In genomic region chr1:70063861-70064260, GRCh38 we compare ENCODE assay signal across 32 cellular contexts.
"Had no signal": no experiment of that assay in that cellular context is flagged by ENCODE, and none has a peak within 500 bp of the region (broad histone marks: within the 10 kb centered on the region; RNA-seq: fewer than 3 reads in every experiment).

No MANE protein-coding gene starts in this region.

- H3K27me3 ChIP-seq: adrenal gland, body of pancreas, brain microvascular endothelial cell, breast epithelium had no signal

- ATAC-seq: activated CD8-positive, alpha-beta T cell treated with anti-CD3 and anti-CD28 coated beads for 36 hours; activated naive CD4-positive, alpha-beta T cell treated with anti-CD3 and anti-CD28 coated beads, Interleukin-2, amount 50 U/mL, for 72 hours; activated T-cell treated with anti-CD3 and anti-CD28 coated beads, Interleukin-2, amount 50 U/mL, for 4 hours; activated T-cell treated with anti-CD3 and anti-CD28 coated beads, Interleukin-2, amount 50 U/mL, for 72 hours; activated T-helper 17 cell treated with anti-CD3 and anti-CD28 coated beads, Interleukin-2, amount 50 U/mL, for 72 hours; body of pancreas had no signal

- H3K4me3 ChIP-seq: adrenal gland, body of pancreas, breast epithelium had no signal

- H3K4me1 ChIP-seq: adrenal gland, body of pancreas, breast epithelium had no signal

- H3K36me3 ChIP-seq: adrenal gland, brain microvascular endothelial cell, breast epithelium had no signal

- H3K27ac ChIP-seq: adrenal gland, body of pancreas, brain microvascular endothelial cell, breast epithelium, VCaP had no signal

- H3K9me3 ChIP-seq: adrenal gland, body of pancreas, breast epithelium had no signal

- DNase-seq: activated B cell treated with CpG ODN at 0.5 μM for 24 hours; activated CD4-positive, alpha-beta memory T cell treated with anti-CD3 and anti-CD28 coated beads for 36 hours; activated CD4-positive, alpha-beta T cell treated with anti-CD3 and anti-CD28 coated beads for 4 hours; activated CD4-positive, alpha-beta T cell treated with anti-CD3 and anti-CD28 coated beads, Interleukin-2, amount 10 ng/mL, durations not matched to agents 24 days and 14 days; activated CD4-positive, alpha-beta T cell treated with anti-CD3 and anti-CD28 coated beads, Interleukin-2, amount 50 U/mL, for 1 hour; activated CD4-positive, alpha-beta T cell treated with anti-CD3 and anti-CD28 coated beads, Interleukin-2, amount 50 U/mL, for 4 hours; activated CD4-positive, CD25-positive, alpha-beta regulatory T cell treated with anti-CD3 and anti-CD28 coated beads, Interleukin-2, amount 50 U/mL, for 72 hours; activated CD8-positive, alpha-beta memory T cell treated with anti-CD3 and anti-CD28 coated beads, Interleukin-2, amount 50 U/mL, for 4 hours; activated CD8-positive, alpha-beta T cell treated with anti-CD3 and anti-CD28 coated beads for 36 hours; activated effector memory CD4-positive, alpha-beta T cell treated with anti-CD3 and anti-CD28 coated beads, Interleukin-2, amount 50 U/mL, for 16 hours; activated gamma-delta T cell treated with Interleukin-2 at 50 U/mL for 16 hours; activated naive CD4-positive, alpha-beta T cell; activated naive CD4-positive, alpha-beta T cell treated with anti-CD3 and anti-CD28 coated beads for 36 hours; activated naive CD4-positive, alpha-beta T cell treated with anti-CD3 and anti-CD28 coated beads, Interleukin-2, amount 50 U/mL, for 16 hours; activated naive CD8-positive, alpha-beta T cell treated with anti-CD3 and anti-CD28 coated beads for 36 hours; activated T-cell treated with anti-CD3 and anti-CD28 coated beads for 4 hours; activated T-cell treated with anti-CD3 and anti-CD28 coated beads, Interleukin-2, amount 50 U/mL, for 1 hour; activated T-cell treated with anti-CD3 and anti-CD28 coated beads, Interleukin-2, amount 50 U/mL, for 4 hours; activated T-cell treated with anti-CD3 and anti-CD28 coated beads, Interleukin-2, amount 50 U/mL, for 72 hours; adrenal gland; amniotic stem cell; aorta; body of pancreas; brain microvascular endothelial cell; central memory CD4-positive, alpha-beta T cell; T-helper 2 cell; T-helper 9 cell had no signal

- FAIRE-seq: TTC549 had no signal
